Comparison of ENCODE assay signal across 9 cellular contexts in the genomic region with DNA sequence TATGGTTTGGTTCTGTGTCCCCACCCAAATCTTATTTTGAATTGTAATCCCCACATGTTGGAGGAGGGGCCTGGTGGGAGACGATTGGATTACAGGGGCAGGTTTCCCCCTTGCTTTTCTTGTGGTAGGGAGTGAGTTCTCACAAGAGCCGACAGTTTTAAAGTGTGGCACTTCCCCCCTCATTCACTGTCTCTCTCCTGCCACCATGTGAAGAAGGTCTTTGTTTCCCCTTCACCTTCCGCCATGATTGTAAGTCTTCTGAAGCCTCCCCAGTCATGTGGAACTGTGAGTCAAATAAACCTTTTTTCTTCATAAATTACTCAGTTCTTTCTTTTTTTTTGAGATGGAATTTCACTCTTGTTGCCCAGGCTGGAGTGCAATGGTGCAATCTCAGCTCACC.
"Had no signal": no experiment of that assay in that cellular context is flagged by ENCODE, and none has a peak within 500 bp of the region (broad histone marks: within the 10 kb centered on the region; RNA-seq: fewer than 3 reads in every experiment).

No MANE protein-coding gene starts in this region.

- H3K4me1 Mint-ChIP-seq: IgD-negative memory B cell had no signal

- DNase-seq: IMR-90, KBM-7, KG1 had no signal

- ATAC-seq: HepG2, K562 had no signal

- H3K36me3 Mint-ChIP-seq: IgD-negative memory B cell had no signal

- H3K27ac Mint-ChIP-seq: IgD-negative memory B cell had no signal

- H3K4me3 ChIP-seq: K562 had no signal

- H3K27ac ChIP-seq: HL-60, KMS-11 had no signal

- H3K9ac ChIP-seq: KMS-11 had no signal

- H3K4me2 ChIP-seq: KMS-11 had no signal

- FAIRE-seq: HepG2, HTR-8/SVneo, K562 had no signal

- H3K4me3 Mint-ChIP-seq: IgD-negative memory B cell had no signal
